In the genomic region with DNA sequence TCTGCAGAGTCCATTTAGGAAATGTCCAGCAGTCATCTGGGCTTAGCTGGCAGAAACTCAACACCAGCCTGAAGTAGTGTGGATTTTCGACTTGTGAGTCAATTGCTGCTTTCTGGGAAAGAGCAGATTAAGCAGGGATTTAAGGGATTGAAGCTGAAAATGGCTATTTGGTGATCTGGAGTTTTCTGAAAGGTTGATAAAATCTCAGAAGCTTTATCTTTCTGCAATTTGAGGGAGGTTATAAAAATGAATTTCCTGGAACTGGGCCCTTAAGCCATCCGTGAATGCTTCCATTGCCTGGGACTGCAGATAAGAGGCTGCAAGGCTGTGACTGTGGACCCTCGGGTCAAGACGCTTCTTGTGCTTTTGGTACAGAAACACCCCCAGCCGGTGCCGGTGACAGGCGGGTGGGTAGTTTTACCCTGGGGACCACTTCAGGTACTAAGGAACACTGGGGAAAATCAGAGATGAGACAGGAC, we compare ENCODE assay signal across 17 cellular contexts.
DNase-seq lines count a peak whose midpoint lies in the region; ATAC-seq and TF ChIP-seq lines count a peak whose summit lies in the region.
"Had no signal": no experiment of that assay in that cellular context is flagged by ENCODE, and none has a peak within 500 bp of the region (broad histone marks: within the 10 kb centered on the region; RNA-seq: fewer than 3 reads in every experiment).

No MANE protein-coding gene starts in this region.

- no peaks in the 10 kb centered on the region for H3K79me2 ChIP-seq in PC-3 (ENCODE audit: low read length)
- no peaks in the 10 kb centered on the region for H3K79me2 ChIP-seq in Karpas-422 (ENCODE audit: low read length)

- no peaks in the 10 kb centered on the region for H3K9me3 Mint-ChIP-seq in activated CD4-positive, alpha-beta T cell treated with anti-CD3 and anti-CD28 coated beads, Interleukin-2, amount 10 ng/mL, durations not matched to agents 24 days and 14 days
- no peaks in the 10 kb centered on the region for H3K9me3 Mint-ChIP-seq in activated CD4-positive, alpha-beta T cell treated with anti-CD3 and anti-CD28 coated beads for 36 hours (ENCODE audit: low read depth)
- H3K9me3 Mint-ChIP-seq in nephron, result no peaks in the 10 kb centered on the region
- H3K9me3 Mint-ChIP-seq: CD4-positive, alpha-beta memory T cell had no signal

- no peaks in the 10 kb centered on the region for H3K36me3 ChIP-seq in transverse colon
- no peaks in the 10 kb centered on the region for H3K36me3 ChIP-seq in Peyer's patch
- H3K36me3 ChIP-seq in PC-3 (ENCODE audit: low read depth, low read length), result no peaks in the 10 kb centered on the region
- no peaks in the 10 kb centered on the region for H3K36me3 ChIP-seq in Karpas-422 (ENCODE audit: insufficient read depth, low read length)

- H3K4me2 ChIP-seq in PC-3 (ENCODE audit: low read length) (no peak overlapping the region), Karpas-422 (ENCODE audit: low read depth, low read length, poor library complexity, severe bottlenecking) (no peak overlapping the region)

- H4K20me1 ChIP-seq in PC-3 (ENCODE audit: low read length) (no peaks in the 10 kb centered on the region), Karpas-422 (ENCODE audit: insufficient read depth, low read depth, low read length) (no peaks in the 10 kb centered on the region)

- no peaks in the 10 kb centered on the region for H3F3A ChIP-seq in PC-3 (ENCODE audit: low read length, unreplicated experiment)

- BruUV-seq in PC-3 (replicated peaks; lab: Mats Ljungman, UMichigan), result no TSS peak

- H3K9me3 ChIP-seq in transverse colon (no peaks in the 10 kb centered on the region), Peyer's patch (no peaks in the 10 kb centered on the region), PC-3 (ENCODE audit: low read length) (no peaks in the 10 kb centered on the region), Karpas-422 (ENCODE audit: low read length) (no peaks in the 10 kb centered on the region)
- H3K9me3 ChIP-seq: SJSA1 had no signal

- no peaks in the 10 kb centered on the region for H3K4me1 Mint-ChIP-seq in activated CD4-positive, alpha-beta T cell treated with anti-CD3 and anti-CD28 coated beads, Interleukin-2, amount 10 ng/mL, durations not matched to agents 24 days and 14 days
- no peaks in the 10 kb centered on the region for H3K4me1 Mint-ChIP-seq in activated CD4-positive, alpha-beta T cell treated with anti-CD3 and anti-CD28 coated beads for 36 hours
- peaks cover 52% of the 10 kb centered on the region for H3K4me1 Mint-ChIP-seq in nephron
- H3K4me1 Mint-ChIP-seq: CD4-positive, alpha-beta memory T cell had no signal

- TF ChIP-seq POLR2A in transverse colon (IDR thresholded peaks at IDR 0.05), result no peak
- TF ChIP-seq POLR2A in Peyer's patch (IDR thresholded peaks at IDR 0.05), result no peak

- no peak overlapping the region for H3K27ac Mint-ChIP-seq in activated CD4-positive, alpha-beta T cell treated with anti-CD3 and anti-CD28 coated beads, Interleukin-2, amount 10 ng/mL, durations not matched to agents 24 days and 14 days
- H3K27ac Mint-ChIP-seq in activated CD4-positive, alpha-beta T cell treated with anti-CD3 and anti-CD28 coated beads for 36 hours, result no peak overlapping the region
- H3K27ac Mint-ChIP-seq in nephron, result peak overlapping the region; percentile 27 to 64 (median 44)
- H3K27ac Mint-ChIP-seq: CD4-positive, alpha-beta memory T cell had no signal

- POLR2A ChIA-PET in activated CD4-positive, alpha-beta T cell treated with anti-CD3 and anti-CD28 coated beads for 36 hours (lab: Charles Lee), result no interaction called here
- POLR2A ChIA-PET in PC-3 (lab: Charles Lee; ENCODE audit: unreplicated experiment), result no interaction called here

- H2AFZ ChIP-seq in PC-3 (ENCODE audit: low read length) (no peak overlapping the region), Karpas-422 (ENCODE audit: low read length) (no peak overlapping the region)

- H3K4me1 ChIP-seq in transverse colon, result peaks cover 13 to 39% (median 25%) of the 10 kb centered on the region in 4 donors
- peaks cover 0 to 27% (median 0%) of the 10 kb centered on the region in 4 donors for H3K4me1 ChIP-seq in Peyer's patch
- peaks cover 4% of the 10 kb centered on the region for H3K4me1 ChIP-seq in PC-3 (ENCODE audit: insufficient read depth, low read length)
- no peaks in the 10 kb centered on the region for H3K4me1 ChIP-seq in Karpas-422 (ENCODE audit: low read length)

- H3K9ac ChIP-seq in PC-3 (ENCODE audit: low read length), result no peak overlapping the region
- no peak overlapping the region for H3K9ac ChIP-seq in Karpas-422 (ENCODE audit: low read length)

- no peak for TF ChIP-seq CTCF in coronary artery (IDR thresholded peaks at IDR 0.05)
- no peak for TF ChIP-seq CTCF in nephron (IDR thresholded peaks at IDR 0.05; ENCODE audit: unreplicated experiment in 3 of 3)
- no peak for TF ChIP-seq CTCF in transverse colon (IDR thresholded peaks at IDR 0.05)
- TF ChIP-seq CTCF in Peyer's patch (IDR thresholded peaks at IDR 0.05), result no peak
- no peak for TF ChIP-seq CTCF in PC-3 (conservative IDR thresholded peaks at IDR 0.05; ENCODE audit: low read depth, low read length)

- peaks cover 9% of the 10 kb centered on the region for H3K27me3 Mint-ChIP-seq in activated CD4-positive, alpha-beta T cell treated with anti-CD3 and anti-CD28 coated beads, Interleukin-2, amount 10 ng/mL, durations not matched to agents 24 days and 14 days
- peaks cover 20% of the 10 kb centered on the region for H3K27me3 Mint-ChIP-seq in activated CD4-positive, alpha-beta T cell treated with anti-CD3 and anti-CD28 coated beads for 36 hours
- no peaks in the 10 kb centered on the region for H3K27me3 Mint-ChIP-seq in nephron (ENCODE audit: low read depth)

- intact Hi-C loops in activated CD4-positive, alpha-beta T cell treated with anti-CD3 and anti-CD28 coated beads, Interleukin-2, amount 10 ng/mL, durations not matched to agents 24 days and 14 days (cut with micrococcal nuclease), result no loop called here
- intact Hi-C loops in activated CD4-positive, alpha-beta T cell treated with anti-CD3 and anti-CD28 coated beads for 36 hours (cut with DNase I, micrococcal nuclease), result no loop called here
- intact Hi-C loops in transverse colon (cut with DNase I; ENCODE audit: low total_unique reads), result no loop called here
- intact Hi-C loops in PC-3 (cut with micrococcal nuclease), result loop anchor here (5.0 kb wide), 1 partner anchor 77 kb away; no protein-coding TSS in a partner anchor

- in situ Hi-C loops in transverse colon (cut with MboI; ENCODE audit: low pct_ligation_motif_present in 1 of 4, low pct_unique_long_range_greater_than_20kb in 1 of 4, low sequenced_read_pairs in 3 of 4), result loop anchor here in 1 of 4 donors (25.0 kb wide), 1 partner anchor 167 kb away; no protein-coding TSS in a partner anchor

- DNase-seq in activated CD4-positive, alpha-beta T cell treated with anti-CD3 and anti-CD28 coated beads, Interleukin-2, amount 10 ng/mL, durations not matched to agents 24 days and 14 days, result peak; percentile 44
- DNase-seq in activated CD4-positive, alpha-beta T cell treated with anti-CD3 and anti-CD28 coated beads for 36 hours, result no peak
- DNase-seq in coronary artery (ENCODE audit: low spot score) (no peak), transverse colon (no peak), Peyer's patch (no peak), PC-3 (no peak), Karpas-422 (no peak)
- DNase-seq: activated effector memory CD4-positive, alpha-beta T cell treated with anti-CD3 and anti-CD28 coated beads, Interleukin-2, amount 50 U/mL, for 16 hours; CD4-positive, alpha-beta memory T cell; mammary epithelial cell; NCI-H1048; NCI-H2171; occipital lobe had no signal

- 70 to 74% methylated on average over 2 to 7 of the region's 7 CpGs for WGBS in transverse colon (ENCODE audit: low coverage in 1 of 2), 2 donors

- no peaks in the 10 kb centered on the region for H3K27me3 ChIP-seq in transverse colon
- no peaks in the 10 kb centered on the region for H3K27me3 ChIP-seq in Peyer's patch
- H3K27me3 ChIP-seq in PC-3 (ENCODE audit: low read length), result no peaks in the 10 kb centered on the region
- H3K27me3 ChIP-seq in Karpas-422 (ENCODE audit: low read length), result no peaks in the 10 kb centered on the region
- H3K27me3 ChIP-seq: SJSA1 had no signal

- no peaks in the 10 kb centered on the region for H3K36me3 Mint-ChIP-seq in activated CD4-positive, alpha-beta T cell treated with anti-CD3 and anti-CD28 coated beads, Interleukin-2, amount 10 ng/mL, durations not matched to agents 24 days and 14 days (ENCODE audit: low read depth)
- no peaks in the 10 kb centered on the region for H3K36me3 Mint-ChIP-seq in activated CD4-positive, alpha-beta T cell treated with anti-CD3 and anti-CD28 coated beads for 36 hours (ENCODE audit: low read depth)
- H3K36me3 Mint-ChIP-seq in nephron (ENCODE audit: low read depth), result peaks cover 8% of the 10 kb centered on the region
- H3K36me3 Mint-ChIP-seq: CD4-positive, alpha-beta memory T cell had no signal

- no peak for TF ChIP-seq EP300 in transverse colon (IDR thresholded peaks at IDR 0.05; ENCODE audit: low read depth)

- CTCF ChIA-PET in activated CD4-positive, alpha-beta T cell treated with anti-CD3 and anti-CD28 coated beads for 36 hours (lab: Charles Lee), result interaction anchor here (0.7 kb wide), 2 partner anchors 185 to 210 kb away, joined by 3 to 4 read pairs; no protein-coding TSS in a partner anchor
- CTCF ChIA-PET in PC-3 (lab: Charles Lee), result no interaction called here

- H3K27ac ChIP-seq in coronary artery, result peak overlapping the region; percentile 94 to 96
- H3K27ac ChIP-seq in transverse colon, result peak overlapping the region; percentile 83 to 87 (median 84)
- H3K27ac ChIP-seq in Peyer's patch, result peak overlapping the region in 1 of 4 donors; percentile 87
- H3K27ac ChIP-seq in PC-3 (ENCODE audit: low read length), result no peak overlapping the region
- no peak overlapping the region for H3K27ac ChIP-seq in Karpas-422 (ENCODE audit: low read length)
- H3K27ac ChIP-seq: 22Rv1, SJSA1 had no signal

- H3K9me2 ChIP-seq in PC-3 (replicated peaks; ENCODE audit: low read length) (no peaks in the 10 kb centered on the region), Karpas-422 (replicated peaks; ENCODE audit: insufficient read depth, low read length) (no peaks in the 10 kb centered on the region)

- H3K4me3 Mint-ChIP-seq in activated CD4-positive, alpha-beta T cell treated with anti-CD3 and anti-CD28 coated beads, Interleukin-2, amount 10 ng/mL, durations not matched to agents 24 days and 14 days, result no peak overlapping the region
- no peak overlapping the region for H3K4me3 Mint-ChIP-seq in activated CD4-positive, alpha-beta T cell treated with anti-CD3 and anti-CD28 coated beads for 36 hours
- H3K4me3 Mint-ChIP-seq in nephron, result no peak overlapping the region
- H3K4me3 Mint-ChIP-seq: CD4-positive, alpha-beta memory T cell had no signal

- no peak overlapping the region for H3K4me3 ChIP-seq in coronary artery
- H3K4me3 ChIP-seq in transverse colon, result no peak overlapping the region
- no peak overlapping the region for H3K4me3 ChIP-seq in Peyer's patch
- no peak overlapping the region for H3K4me3 ChIP-seq in PC-3 (ENCODE audit: low read length)
- no peak overlapping the region for H3K4me3 ChIP-seq in Karpas-422 (ENCODE audit: low read length)
- H3K4me3 ChIP-seq: SJSA1 had no signal

- ATAC-seq in activated CD4-positive, alpha-beta T cell treated with anti-CD3 and anti-CD28 coated beads for 36 hours, result no peak
- no peak for ATAC-seq in PC-3
- ATAC-seq: HepG2 had no signal

Comparison
In these comparisons a context has a peak if more than half of its experiments do, and no peak if none do; other contexts are left out.
1. H3K27ac Mint-ChIP-seq: peak in nephron (3 of 3); none in activated CD4-positive, alpha-beta T cell treated with anti-CD3 and anti-CD28 coated beads, Interleukin-2, amount 10 ng/mL, durations not matched to agents 24 days and 14 days (single experiment) and activated CD4-positive, alpha-beta T cell treated with anti-CD3 and anti-CD28 coated beads for 36 hours (single experiment).
2. H3K27ac ChIP-seq: peak in coronary artery (2 of 2) and transverse colon (4 of 4); none in PC-3 (single experiment) and Karpas-422 (single experiment).